17 cellular contexts compared by ENCODE assay signal in the genomic region with DNA sequence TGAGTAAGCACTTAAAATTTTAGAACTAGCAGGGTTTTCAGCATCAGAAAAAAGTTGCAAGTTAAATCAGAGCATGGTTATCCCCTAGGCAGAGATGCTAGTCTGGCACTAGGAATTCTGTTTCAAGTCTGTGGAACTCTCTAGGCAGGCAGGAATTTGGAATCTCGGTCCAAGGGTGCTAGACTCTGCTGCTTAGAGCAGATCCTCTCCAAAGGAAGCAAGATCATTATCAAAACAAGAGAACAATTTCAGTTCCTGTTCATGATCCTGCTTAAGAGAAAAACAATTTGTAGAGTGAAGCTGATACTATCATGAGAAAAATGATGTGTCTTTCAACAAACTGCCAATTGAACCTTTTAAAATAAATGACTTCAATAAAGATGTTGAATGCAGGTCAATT.
"Had no signal": no experiment of that assay in that cellular context is flagged by ENCODE, and none has a peak within 500 bp of the region (broad histone marks: within the 10 kb centered on the region; RNA-seq: fewer than 3 reads in every experiment).

No MANE protein-coding gene starts in this region.

- DNase-seq: activated naive CD4-positive, alpha-beta T cell treated with Interleukin-2 at 50 U/mL for 16 hours; activated naive CD8-positive, alpha-beta T cell treated with anti-CD3 and anti-CD28 coated beads, Interleukin-2, amount 50 U/mL, for 24 hours; activated T-cell treated with anti-CD3 and anti-CD28 coated beads for 4 hours; aorta; heart right ventricle; left colon; lower lobe of right lung; stimulated activated CD4-positive, alpha-beta T cell treated with anti-CD3 and anti-CD28 coated beads, Interleukin-15, amount 100 ng/mL, for 24 hours; stimulated activated CD4-positive, alpha-beta T cell treated with anti-CD3 and anti-CD28 coated beads, Interleukin-4, amount 100 ng/mL, for 1 hour; stimulated activated naive CD8-positive, alpha-beta T cell treated with anti-CD3 and anti-CD28 coated beads, Interleukin-15, Interleukin-2, amounts not matched to agents 100 U/mL and 50 U/mL, for 24 hours had no signal

- H3K9me3 Mint-ChIP-seq: T-helper 2 cell treated with Interferon-gamma antibody and Interleukin-4, amounts not matched to agents 5 μg/mL and 100 μg/mL, for 36 hours had no signal

- H3K4me1 Mint-ChIP-seq: activated naive CD8-positive, alpha-beta T cell treated with anti-CD3 and anti-CD28 coated beads, Interleukin-2, amount 50 U/mL, for 24 hours; activated T-helper 17 cell treated with anti-CD3 and anti-CD28 coated beads, Interleukin-2, amount 50 U/mL, for 72 hours had no signal

- H3K4me1 ChIP-seq: heart right ventricle, lower lobe of right lung had no signal

- ATAC-seq: activated CD4-positive, CD25-positive, alpha-beta regulatory T cell treated with anti-CD3 and anti-CD28 coated beads, Interleukin-2, amount 50 U/mL, for 24 hours; activated naive CD8-positive, alpha-beta T cell treated with anti-CD3 and anti-CD28 coated beads, Interleukin-2, amount 50 U/mL, for 24 hours; activated T-helper 17 cell treated with anti-CD3 and anti-CD28 coated beads, Interleukin-2, amount 50 U/mL, for 72 hours; left colon; lower lobe of right lung; natural killer cell treated with Interleukin-12 subunit alpha and Interleukin-12 subunit beta and Interleukin-15 and Interleukin-18, amount 100 ng/mL, for 72 hours; stimulated activated naive CD8-positive, alpha-beta T cell treated with anti-CD3 and anti-CD28 coated beads, Interleukin-15, Interleukin-2, amounts not matched to agents 100 U/mL and 50 U/mL, for 24 hours had no signal

- H3K36me3 ChIP-seq: heart right ventricle, lower lobe of right lung had no signal

- H3K27me3 ChIP-seq: heart right ventricle had no signal

- FAIRE-seq: frontal cortex had no signal

- H3K27ac ChIP-seq: epithelial cell of prostate, lower lobe of right lung had no signal

- H3K9me3 ChIP-seq: lower lobe of right lung had no signal

- H3K27me3 Mint-ChIP-seq: activated naive CD8-positive, alpha-beta T cell treated with anti-CD3 and anti-CD28 coated beads, Interleukin-2, amount 50 U/mL, for 24 hours; natural killer cell treated with Interleukin-12 subunit alpha and Interleukin-12 subunit beta and Interleukin-15 and Interleukin-18, amount 100 ng/mL, for 72 hours had no signal

- H3K27ac Mint-ChIP-seq: activated naive CD8-positive, alpha-beta T cell treated with anti-CD3 and anti-CD28 coated beads, Interleukin-2, amount 50 U/mL, for 24 hours; activated T-helper 17 cell treated with anti-CD3 and anti-CD28 coated beads, Interleukin-2, amount 50 U/mL, for 72 hours; natural killer cell treated with Interleukin-12 subunit alpha and Interleukin-12 subunit beta and Interleukin-15 and Interleukin-18, amount 100 ng/mL, for 72 hours; T-helper 2 cell treated with Interferon-gamma antibody and Interleukin-4, amounts not matched to agents 5 μg/mL and 100 μg/mL, for 36 hours; type B pancreatic cell had no signal

- H3K4me3 Mint-ChIP-seq: activated naive CD8-positive, alpha-beta T cell treated with anti-CD3 and anti-CD28 coated beads, Interleukin-2, amount 50 U/mL, for 24 hours; activated T-helper 17 cell treated with anti-CD3 and anti-CD28 coated beads, Interleukin-2, amount 50 U/mL, for 72 hours; natural killer cell treated with Interleukin-12 subunit alpha and Interleukin-12 subunit beta and Interleukin-15 and Interleukin-18, amount 100 ng/mL, for 72 hours; T-helper 2 cell treated with Interferon-gamma antibody and Interleukin-4, amounts not matched to agents 5 μg/mL and 100 μg/mL, for 36 hours; type B pancreatic cell had no signal

- H3K4me3 ChIP-seq: heart right ventricle, lower lobe of right lung had no signal
